ENCODE assay signal across 14 cellular contexts in genomic region chr3:50584391-50584790, GRCh38. TPM values are rescaled to one million over a fixed set of nuclear protein-coding genes. Genes with fewer than 3 reads are reported as not detected.
DNase-seq lines count a peak whose midpoint lies in the region; ATAC-seq and TF ChIP-seq lines count a peak whose summit lies in the region.
"Had no signal": no experiment of that assay in that cellular context is flagged by ENCODE, and none has a peak within 500 bp of the region (broad histone marks: within the 10 kb centered on the region; RNA-seq: fewer than 3 reads in every experiment).

No MANE protein-coding gene starts in this region.

- no peaks in the 10 kb centered on the region for H3K27me3 Mint-ChIP-seq in activated T-cell treated with anti-CD3 and anti-CD28 coated beads, Interleukin-2, amount 50 U/mL, for 24 hours
- H3K27me3 Mint-ChIP-seq in activated T-helper 2 cell treated with anti-CD3 and anti-CD28 coated beads, Interferon-gamma antibody, Interleukin-2, Interleukin-4, amounts not matched to agents 10 μg/mL and 5 μg/mL and 100 μg/mL, durations not matched to agents 14 hours and 24 hours and 36 hours (ENCODE audit: low read depth): no peaks in the 10 kb centered on the region
- no peaks in the 10 kb centered on the region for H3K27me3 Mint-ChIP-seq in stimulated activated naive B cell treated with anti-CD40 and anti-IgM and Interleukin-4, amounts not matched to agents 10 μg/mL and 1 μg/mL and 100 μg/mL, for 72 hours
- H3K27me3 Mint-ChIP-seq: naive B cell had no signal

- TF ChIP-seq CTCF in hepatocyte (IDR thresholded peaks at IDR 0.05; ENCODE audit: poor library complexity) (no peak), foreskin keratinocyte (conservative IDR thresholded peaks at IDR 0.05) (no peak)

- no peak overlapping the region for H3K4me2 ChIP-seq in hepatocyte
- H3K4me2 ChIP-seq: smooth muscle cell had no signal

- no peaks in the 10 kb centered on the region for H3K36me3 ChIP-seq in hepatocyte (replicated peaks; ENCODE audit: insufficient read depth, low read depth)
- H3K36me3 ChIP-seq: SJCRH30 had no signal

- intact Hi-C loops in activated T-helper 2 cell treated with anti-CD3 and anti-CD28 coated beads, Interferon-gamma antibody, Interleukin-2, Interleukin-4, amounts not matched to agents 10 μg/mL and 5 μg/mL and 100 μg/mL, durations not matched to agents 14 hours and 24 hours and 36 hours (cut with micrococcal nuclease): no loop called here

- no peak for DNase-seq in activated T-cell treated with anti-CD3 and anti-CD28 coated beads, Interleukin-2, amount 50 U/mL, for 24 hours
- no peak for DNase-seq in activated T-cell treated with anti-CD3 and anti-CD28 coated beads for 4 hours
- DNase-seq in activated T-helper 2 cell treated with anti-CD3 and anti-CD28 coated beads, Interferon-gamma antibody, Interleukin-2, Interleukin-4, amounts not matched to agents 10 μg/mL and 5 μg/mL and 100 μg/mL, durations not matched to agents 14 hours and 24 hours and 36 hours (ENCODE audit: low spot score): no peak
- DNase-seq in hepatocyte (ENCODE audit: low spot score): no peak
- DNase-seq in stimulated activated naive B cell treated with anti-CD40 and anti-IgM and Interleukin-4, amounts not matched to agents 10 μg/mL and 1 μg/mL and 100 μg/mL, for 72 hours: no peak
- no peak for DNase-seq in foreskin keratinocyte
- DNase-seq in middle frontal gyrus (ENCODE audit: extremely low spot score, low spot score): no peak
- DNase-seq: activated CD4-positive, alpha-beta T cell treated with anti-CD3 and anti-CD28 coated beads for 48 hours; naive B cell; NCI-H1694; SJCRH30 had no signal

- no peak for ATAC-seq in stimulated activated naive B cell treated with anti-CD40 and anti-IgM and Interleukin-4, amounts not matched to agents 10 μg/mL and 1 μg/mL and 100 μg/mL, for 72 hours (replicated peaks)
- ATAC-seq in GM18511 (IDR thresholded peaks at IDR 0.05; ENCODE audit: unreplicated experiment) (no peak), foreskin keratinocyte (no peak)
- ATAC-seq: HCT116 had no signal

- H3K4me3 Mint-ChIP-seq in activated T-cell treated with anti-CD3 and anti-CD28 coated beads, Interleukin-2, amount 50 U/mL, for 24 hours: no peak overlapping the region
- H3K4me3 Mint-ChIP-seq in activated T-helper 2 cell treated with anti-CD3 and anti-CD28 coated beads, Interferon-gamma antibody, Interleukin-2, Interleukin-4, amounts not matched to agents 10 μg/mL and 5 μg/mL and 100 μg/mL, durations not matched to agents 14 hours and 24 hours and 36 hours (ENCODE audit: low read depth): no peak overlapping the region
- H3K4me3 Mint-ChIP-seq in stimulated activated naive B cell treated with anti-CD40 and anti-IgM and Interleukin-4, amounts not matched to agents 10 μg/mL and 1 μg/mL and 100 μg/mL, for 72 hours: no peak overlapping the region
- H3K4me3 Mint-ChIP-seq: naive B cell had no signal

- WGBS in hepatocyte (ENCODE audit: low lambda C conversion rate, missing lambda C conversion rate): 52% methylated on average over 2 of the region's 2 CpGs

- H3K9me3 Mint-ChIP-seq in activated T-cell treated with anti-CD3 and anti-CD28 coated beads, Interleukin-2, amount 50 U/mL, for 24 hours: no peaks in the 10 kb centered on the region
- no peaks in the 10 kb centered on the region for H3K9me3 Mint-ChIP-seq in activated T-helper 2 cell treated with anti-CD3 and anti-CD28 coated beads, Interferon-gamma antibody, Interleukin-2, Interleukin-4, amounts not matched to agents 10 μg/mL and 5 μg/mL and 100 μg/mL, durations not matched to agents 14 hours and 24 hours and 36 hours
- no peaks in the 10 kb centered on the region for H3K9me3 Mint-ChIP-seq in stimulated activated naive B cell treated with anti-CD40 and anti-IgM and Interleukin-4, amounts not matched to agents 10 μg/mL and 1 μg/mL and 100 μg/mL, for 72 hours
- H3K9me3 Mint-ChIP-seq: naive B cell had no signal

- peaks cover 4% of the 10 kb centered on the region for H3K4me1 ChIP-seq in hepatocyte (ENCODE audit: insufficient read depth)
- peaks cover 6% of the 10 kb centered on the region for H3K4me1 ChIP-seq in foreskin keratinocyte

- H3K4me3 ChIP-seq in hepatocyte: no peak overlapping the region
- H3K4me3 ChIP-seq: SJCRH30, smooth muscle cell had no signal

- no peaks in the 10 kb centered on the region for H3K27me3 ChIP-seq in hepatocyte
- no peaks in the 10 kb centered on the region for H3K27me3 ChIP-seq in foreskin keratinocyte
- H3K27me3 ChIP-seq: SJCRH30 had no signal

- H3K36me3 Mint-ChIP-seq in activated T-cell treated with anti-CD3 and anti-CD28 coated beads, Interleukin-2, amount 50 U/mL, for 24 hours (ENCODE audit: low read depth): peaks cover 94% of the 10 kb centered on the region
- H3K36me3 Mint-ChIP-seq in activated T-helper 2 cell treated with anti-CD3 and anti-CD28 coated beads, Interferon-gamma antibody, Interleukin-2, Interleukin-4, amounts not matched to agents 10 μg/mL and 5 μg/mL and 100 μg/mL, durations not matched to agents 14 hours and 24 hours and 36 hours (ENCODE audit: low read depth): peaks cover 71% of the 10 kb centered on the region
- peaks cover 38 to 54% of the 10 kb centered on the region in 2 donors for H3K36me3 Mint-ChIP-seq in stimulated activated naive B cell treated with anti-CD40 and anti-IgM and Interleukin-4, amounts not matched to agents 10 μg/mL and 1 μg/mL and 100 μg/mL, for 72 hours
- H3K36me3 Mint-ChIP-seq: naive B cell had no signal

- no peaks in the 10 kb centered on the region for H3K9me2 ChIP-seq in hepatocyte (replicated peaks; ENCODE audit: insufficient read depth)

- H3K79me2 ChIP-seq in hepatocyte: no peaks in the 10 kb centered on the region

- peaks cover 87% of the 10 kb centered on the region for H3K4me1 Mint-ChIP-seq in activated T-cell treated with anti-CD3 and anti-CD28 coated beads, Interleukin-2, amount 50 U/mL, for 24 hours (ENCODE audit: low read depth)
- H3K4me1 Mint-ChIP-seq in activated T-helper 2 cell treated with anti-CD3 and anti-CD28 coated beads, Interferon-gamma antibody, Interleukin-2, Interleukin-4, amounts not matched to agents 10 μg/mL and 5 μg/mL and 100 μg/mL, durations not matched to agents 14 hours and 24 hours and 36 hours (ENCODE audit: low read depth): peaks cover 72% of the 10 kb centered on the region
- H3K4me1 Mint-ChIP-seq in stimulated activated naive B cell treated with anti-CD40 and anti-IgM and Interleukin-4, amounts not matched to agents 10 μg/mL and 1 μg/mL and 100 μg/mL, for 72 hours: peaks cover 40 to 57% of the 10 kb centered on the region in 2 donors

- H3K27ac ChIP-seq in hepatocyte: peak overlapping the region; percentile 30
- H3K27ac ChIP-seq in foreskin keratinocyte: no peak overlapping the region
- H3K27ac ChIP-seq: SJCRH30 had no signal

- H2AFZ ChIP-seq in hepatocyte: no peak overlapping the region

- H3K9me3 ChIP-seq in hepatocyte (ENCODE audit: low read depth): no peaks in the 10 kb centered on the region
- H3K9me3 ChIP-seq: SJCRH30 had no signal

- H4K20me1 ChIP-seq in hepatocyte (ENCODE audit: insufficient read depth, poor library complexity, severe bottlenecking): no peaks in the 10 kb centered on the region

- H3K27ac Mint-ChIP-seq in activated T-cell treated with anti-CD3 and anti-CD28 coated beads, Interleukin-2, amount 50 U/mL, for 24 hours: peak overlapping the region; percentile 99
- H3K27ac Mint-ChIP-seq in activated T-helper 2 cell treated with anti-CD3 and anti-CD28 coated beads, Interferon-gamma antibody, Interleukin-2, Interleukin-4, amounts not matched to agents 10 μg/mL and 5 μg/mL and 100 μg/mL, durations not matched to agents 14 hours and 24 hours and 36 hours: peak overlapping the region; percentile 98
- peak overlapping the region; percentile 80 for H3K27ac Mint-ChIP-seq in stimulated activated naive B cell treated with anti-CD40 and anti-IgM and Interleukin-4, amounts not matched to agents 10 μg/mL and 1 μg/mL and 100 μg/mL, for 72 hours

RNA-seq across cellular contexts. Expression of gene HEMK1, which starts 15.1 kb away (rescaled TPM):
- 61.7 and 68.7 TPM in 2 replicates for total RNA-seq in activated T-helper 2 cell treated with anti-CD3 and anti-CD28 coated beads, Interferon-gamma antibody, Interleukin-2, Interleukin-4, amounts not matched to agents 10 μg/mL and 5 μg/mL and 100 μg/mL, durations not matched to agents 14 hours and 24 hours and 36 hours
- total RNA-seq in hepatocyte (18.5 and 18.6 TPM in 2 replicates), foreskin keratinocyte (20.5 and 24.5 TPM in 2 replicates)
- polyA plus RNA-seq in hepatocyte (21.8 and 27.2 TPM in 2 replicates), foreskin keratinocyte (23.5 and 26.5 TPM in 2 replicates)

RNA-seq across cellular contexts. Expression of gene C3orf18, which starts 16.8 kb away (rescaled TPM):
- 35.2 and 37.2 TPM in 2 replicates for total RNA-seq in activated T-helper 2 cell treated with anti-CD3 and anti-CD28 coated beads, Interferon-gamma antibody, Interleukin-2, Interleukin-4, amounts not matched to agents 10 μg/mL and 5 μg/mL and 100 μg/mL, durations not matched to agents 14 hours and 24 hours and 36 hours
- total RNA-seq in hepatocyte (4.7 and 5.6 TPM in 2 replicates), foreskin keratinocyte (5.0 and 5.4 TPM in 2 replicates)
- polyA plus RNA-seq in hepatocyte (2.9 and 6.1 TPM in 2 replicates), foreskin keratinocyte (3.8 and 4.0 TPM in 2 replicates)

RNA-seq across cellular contexts. Expression of gene CISH, which starts 27.2 kb away (rescaled TPM):
- 351 and 355 TPM in 2 replicates for total RNA-seq in activated T-helper 2 cell treated with anti-CD3 and anti-CD28 coated beads, Interferon-gamma antibody, Interleukin-2, Interleukin-4, amounts not matched to agents 10 μg/mL and 5 μg/mL and 100 μg/mL, durations not matched to agents 14 hours and 24 hours and 36 hours
- total RNA-seq in hepatocyte (4.0 and 5.9 TPM in 2 replicates), foreskin keratinocyte (5.7 and 6.2 TPM in 2 replicates)
- polyA plus RNA-seq in hepatocyte (9.0 and 15.3 TPM in 2 replicates), foreskin keratinocyte (5.9 and 7.3 TPM in 2 replicates)

RNA-seq across cellular contexts. Expression of gene MAPKAPK3, which starts 32.6 kb away (rescaled TPM):
- total RNA-seq in activated T-helper 2 cell treated with anti-CD3 and anti-CD28 coated beads, Interferon-gamma antibody, Interleukin-2, Interleukin-4, amounts not matched to agents 10 μg/mL and 5 μg/mL and 100 μg/mL, durations not matched to agents 14 hours and 24 hours and 36 hours: 178 and 190 TPM in 2 replicates
- total RNA-seq in hepatocyte (40.5 and 43.0 TPM in 2 replicates), foreskin keratinocyte (115 and 118 TPM in 2 replicates)
- polyA plus RNA-seq in hepatocyte (40.9 and 43.1 TPM in 2 replicates), foreskin keratinocyte (104 and 110 TPM in 2 replicates)

Comparison
In these comparisons a context has a peak if more than half of its experiments do, and no peak if none do; other contexts are left out.
1. RNA of gene CISH, which starts 27.2 kb away (total RNA-seq): 351 to 355 TPM in activated T-helper 2 cell treated with anti-CD3 and anti-CD28 coated beads, Interferon-gamma antibody, Interleukin-2, Interleukin-4, amounts not matched to agents 10 μg/mL and 5 μg/mL and 100 μg/mL, durations not matched to agents 14 hours and 24 hours and 36 hours; 5.7 to 6.2 TPM in foreskin keratinocyte and 4.0 to 5.9 TPM in hepatocyte; every median in the first group is over 10 times any median in the second.
2. Peak in every context shown above with its lines, with median percentiles within 50 percentile points of each other: H3K27ac Mint-ChIP-seq.